Comparison of ENCODE assay signal across 1 cellular context in genomic region chr20:44033344-44033743, GRCh38.
TF ChIP-seq lines count a peak whose summit lies in the region.

No MANE protein-coding gene starts in this region.

TF ChIP-seq in HEK293, 187 proteins besides CTCF, POLR2A, EP300 and RAD21 (continued from another document):
- TF ChIP-seq ZNF518A (tag by site-specific recombination; conservative IDR thresholded peaks at IDR 0.05; ENCODE audit: low read depth) (peak; percentile 47; the same call in 1 of the 2 replicates), ZNF280D (tag by site-specific recombination; IDR thresholded peaks at IDR 0.05) (no peak), ZNF558 (tag by site-specific recombination; IDR thresholded peaks at IDR 0.05) (peak; percentile 25; the same call in 1 of the 2 replicates), ZNF24 (tag by site-specific recombination; IDR thresholded peaks at IDR 0.05) (0 out of 2 replicates have a peak, but pooled peaks have one; percentile 18), ZNF335 (tag by site-specific recombination; conservative IDR thresholded peaks at IDR 0.05) (0 out of 2 replicates have a peak, but pooled peaks have one; percentile 29), PATZ1 (tag by site-specific recombination; IDR thresholded peaks at IDR 0.05) (no peak), ZSCAN23 (tag by site-specific recombination; IDR thresholded peaks at IDR 0.05) (no peak), ZNF843 (tag by site-specific recombination; IDR thresholded peaks at IDR 0.05) (no peak), IKZF3 (tag by site-specific recombination; IDR thresholded peaks at IDR 0.05) (no peak), FEZF1 (tag by site-specific recombination; IDR thresholded peaks at IDR 0.05) (no peak), ZNF692 (tag by site-specific recombination; IDR thresholded peaks at IDR 0.05) (peak; percentile 89), ZNF610 (tag by site-specific recombination; IDR thresholded peaks at IDR 0.05; ENCODE audit: borderline replicate concordance) (no peak), GFI1B (tag by site-specific recombination; IDR thresholded peaks at IDR 0.05) (no peak), ATF2 (tag by site-specific recombination; IDR thresholded peaks at IDR 0.05; ENCODE audit: low read depth) (peak; percentile 36; the same call in 1 of the 2 replicates), ZBTB11 (tag by site-specific recombination; conservative IDR thresholded peaks at IDR 0.05; ENCODE audit: low read depth) (no peak), SETDB1 (IDR thresholded peaks at IDR 0.05; ENCODE audit: insufficient read length, low read length) (peak; percentile 79), ZFP69B (tag by site-specific recombination; IDR thresholded peaks at IDR 0.05) (peak; percentile 71), PRDM10 (tag by site-specific recombination; IDR thresholded peaks at IDR 0.05) (peak; percentile 90)
